ENCODE assay signal across 8 cellular contexts in the genomic region with DNA sequence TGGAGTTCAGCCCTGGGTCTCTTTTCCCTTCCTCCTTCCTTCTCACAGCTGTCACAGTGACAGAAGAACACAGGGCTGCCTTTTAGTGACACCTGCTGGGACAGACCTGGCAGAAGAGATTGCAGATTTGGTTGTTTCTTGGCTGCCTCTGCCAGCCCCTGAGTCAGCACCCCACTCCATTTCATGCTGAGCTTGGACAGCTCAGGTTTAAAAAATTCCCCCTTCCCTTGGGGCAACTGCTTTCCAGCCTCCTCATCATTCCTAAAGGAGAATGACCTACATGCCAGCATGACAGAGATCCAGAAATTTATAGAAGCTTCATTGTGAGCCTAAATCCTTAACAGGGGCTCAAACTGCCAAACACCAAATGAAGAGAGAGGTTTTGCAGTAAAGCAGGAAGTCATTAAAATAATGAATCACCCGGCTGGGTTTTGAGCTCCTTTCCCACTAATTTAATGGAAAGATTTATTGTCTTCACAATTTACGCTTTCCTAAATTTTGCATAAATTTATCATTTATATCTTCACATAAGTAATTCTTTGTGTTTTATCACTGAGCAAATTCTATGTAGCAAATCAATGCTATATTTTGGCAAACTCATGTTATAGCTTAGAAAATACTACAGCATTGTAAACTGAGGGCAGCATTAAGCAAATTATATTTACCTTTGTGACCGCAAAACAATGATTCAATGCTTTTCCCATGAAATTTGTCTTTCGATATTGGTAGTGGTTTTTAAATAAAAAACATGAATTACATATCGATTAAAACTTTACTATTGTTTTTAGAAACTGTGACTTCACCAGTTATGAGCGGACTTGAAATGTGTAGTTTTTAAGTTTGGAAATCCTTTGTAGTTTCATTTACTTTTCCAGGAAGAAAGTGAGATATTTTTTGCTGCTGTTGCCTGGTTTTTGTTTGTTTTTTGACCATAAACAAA.
A peak's percentile ranks its signal among the peaks of the same experiment; 100 is the strongest.
DNase-seq lines count a peak whose midpoint lies in the region; ATAC-seq and TF ChIP-seq lines count a peak whose summit lies in the region.

No MANE protein-coding gene starts in this region.

- intact Hi-C loops in sigmoid colon (cut with DNase I): no loop called here

- no peaks in the 10 kb centered on the region for H3K79me2 ChIP-seq in DOHH2 (ENCODE audit: control insufficient read depth, low read length)

- 70 to 72% methylated on average over 6 of the region's 6 CpGs for WGBS in sigmoid colon, 2 donors

- H3K4me1 ChIP-seq in DOHH2 (ENCODE audit: control insufficient read depth, low read length): no peaks in the 10 kb centered on the region
- H3K4me1 ChIP-seq in sigmoid colon: peaks cover 0 to 21% (median 13%) of the 10 kb centered on the region in 4 donors

- no peak for TF ChIP-seq EP300 in sigmoid colon (IDR thresholded peaks at IDR 0.05)

- no peaks in the 10 kb centered on the region for H4K20me1 ChIP-seq in DOHH2 (ENCODE audit: control insufficient read depth, insufficient read depth, low read depth, low read length)

- no peak for TF ChIP-seq POLR2A in sigmoid colon (IDR thresholded peaks at IDR 0.05)

- H3K36me3 ChIP-seq in DOHH2 (ENCODE audit: control insufficient read depth, low read length) (no peaks in the 10 kb centered on the region), sigmoid colon (no peaks in the 10 kb centered on the region)

- H3K9me3 ChIP-seq in DOHH2 (ENCODE audit: control insufficient read depth, insufficient read depth, low read length) (no peaks in the 10 kb centered on the region), sigmoid colon (no peaks in the 10 kb centered on the region)

- H3K4me2 ChIP-seq in DOHH2 (ENCODE audit: low read length): no peak overlapping the region

- ATAC-seq in HG02642 (IDR thresholded peaks at IDR 0.05; ENCODE audit: poor library complexity, unreplicated experiment): no peak
- ATAC-seq in HG03439 (IDR thresholded peaks at IDR 0.05; ENCODE audit: unreplicated experiment): no peak
- no peak for ATAC-seq in GM21576 (IDR thresholded peaks at IDR 0.05; ENCODE audit: unreplicated experiment)

- H3K9me2 ChIP-seq in DOHH2 (replicated peaks; ENCODE audit: control insufficient read depth, low read length): no peaks in the 10 kb centered on the region

- H3K27ac ChIP-seq in DOHH2 (ENCODE audit: low read depth, low read length) (no peak overlapping the region), sigmoid colon (no peak overlapping the region)

- in situ Hi-C loops in astrocyte of the cerebellum (cut with HindIII; ENCODE audit: low sequenced_read_pairs): no loop called here

- peak; percentile 73 for DNase-seq in NCI-H1694 treated with DMSO at 0.1 percent for 48 hours (lab: John Stamatoyannopoulos, UW)
- peak; percentile 83 for DNase-seq in astrocyte of the cerebellum (ENCODE audit: low read depth)
- peak; percentile 93 for DNase-seq in kidney tubule cell (ENCODE audit: low spot score)
- DNase-seq in sigmoid colon: no peak

- H3K4me3 ChIP-seq in DOHH2 (ENCODE audit: low read length) (no peak overlapping the region), astrocyte of the cerebellum (ENCODE audit: low read depth, low read length) (no peak overlapping the region), sigmoid colon (no peak overlapping the region)

- H3K27me3 ChIP-seq in DOHH2 (ENCODE audit: control insufficient read depth, low read length): no peaks in the 10 kb centered on the region
- H3K27me3 ChIP-seq in sigmoid colon: no peaks in the 10 kb centered on the region

- TF ChIP-seq CTCF in DOHH2 (IDR thresholded peaks at IDR 0.05; ENCODE audit: low read depth, low read length, poor library complexity, severe bottlenecking) (peak; percentile 9), astrocyte of the cerebellum (IDR thresholded peaks at IDR 0.05; ENCODE audit: low read depth, low read length, missing control alignments) (peak; percentile 49), sigmoid colon (IDR thresholded peaks at IDR 0.05) (no peak)

- no peaks in the 10 kb centered on the region for H3F3A ChIP-seq in DOHH2 (ENCODE audit: control insufficient read depth, insufficient read depth)

Comparison
In these comparisons a context has a peak if more than half of its experiments do, and no peak if none do; other contexts are left out.
1. CTCF ChIP-seq: peak in DOHH2 (single experiment) and astrocyte of the cerebellum (single experiment); none in sigmoid colon (0 of 4).